Comparison of ENCODE assay signal across 8 cellular contexts in genomic region chr15:99104788-99105515, GRCh38. TPM values are rescaled to one million over a fixed set of nuclear protein-coding genes. Genes with fewer than 3 reads are reported as not detected.
A peak's percentile ranks its signal among the peaks of the same experiment; 100 is the strongest.
DNase-seq lines count a peak whose midpoint lies in the region; ATAC-seq and TF ChIP-seq lines count a peak whose summit lies in the region.

SYNM (plus strand) TSS chr15:99105080; CDS start chr15:99105200, 120 bp downstream.

- H3K9me3 ChIP-seq in fibroblast of lung (ENCODE audit: control insufficient read depth, insufficient read depth, low read depth, low read length): no peaks in the 10 kb centered on the region
- H3K9me3 ChIP-seq in muscle layer of colon (ENCODE audit: low read length): no peaks in the 10 kb centered on the region

- TF ChIP-seq CTCF in AG04449 (IDR thresholded peaks at IDR 0.05; ENCODE audit: insufficient read depth, low read length, missing control alignments) (peak; percentile 67), GM13977 (IDR thresholded peaks at IDR 0.05; ENCODE audit: extremely low read depth, insufficient read depth, missing control alignments) (peak; percentile 82), fibroblast of lung (conservative IDR thresholded peaks at IDR 0.05 in 1 of 2, IDR thresholded peaks at IDR 0.05 in 1 of 2; ENCODE audit: low read depth in 1 of 2, low read length in 2 of 2) (peak in 1 of 2 donors; percentile 41)

- H3K27me3 ChIP-seq in fibroblast of lung (ENCODE audit: control insufficient read depth, insufficient read depth, low read length) (peaks cover 3% of the 10 kb centered on the region), muscle layer of colon (ENCODE audit: control insufficient read depth in 1 of 2, insufficient read depth in 2 of 2, low read length in 2 of 2) (no peaks in the 10 kb centered on the region)

- peak within 1 kb of the TSS; percentile 75 for H3K4me2 ChIP-seq in fibroblast of lung (ENCODE audit: extremely low read depth, insufficient read depth, low read length)

- no peak within 1 kb of the TSS for H3K27ac Mint-ChIP-seq in activated CD8-positive, alpha-beta T cell treated with anti-CD3 and anti-CD28 coated beads, Interleukin-2, amount 10 ng/mL, durations not matched to agents 7 days and 5 days

- H3K4me3 ChIP-seq in AG04449 (ENCODE audit: low read depth, low read length): peak within 1 kb of the TSS; percentile 64
- peak within 1 kb of the TSS; percentile 53 to 60 (median 56) for H3K4me3 ChIP-seq in fibroblast of lung (replicated peaks in 1 of 4; ENCODE audit: control extremely low read depth in 1 of 4, insufficient read depth in 1 of 4, low read depth in 3 of 4, low read length in 4 of 4)
- H3K4me3 ChIP-seq in muscle layer of colon (ENCODE audit: low read depth in 1 of 2, low read length in 2 of 2): peak within 1 kb of the TSS; percentile 65 to 95

- H4K20me1 ChIP-seq in fibroblast of lung (ENCODE audit: control insufficient read depth, extremely low read depth, insufficient read depth, low read length): no peaks in the 10 kb centered on the region

- POLR2A ChIA-PET in AG04449 (lab: Yijun Ruan, JAX): interaction anchor here (0.6 to 1.6 kb wide), 2 partner anchors 18 to 146 kb away, joined by 3 to 7 read pairs; no protein-coding TSS in a partner anchor
- POLR2A ChIA-PET in activated CD8-positive, alpha-beta T cell treated with anti-CD3 and anti-CD28 coated beads, Interleukin-2, amount 10 ng/mL, durations not matched to agents 7 days and 5 days (lab: Charles Lee): no interaction called here

- DNase-seq in AG04449 (ENCODE audit: low read depth, low spot score) (no peak), GM13977 (ENCODE audit: low spot score) (peak; percentile 95), NCI-H2081 treated with DMSO at 0.1 percent for 48 hours (lab: John Stamatoyannopoulos, UW) (peak; percentile 15), fibroblast of lung (ENCODE audit: low read depth in 2 of 2) (peak; percentile 63 to 78)
- peak; percentile 29 for DNase-seq in activated CD8-positive, alpha-beta T cell treated with anti-CD3 and anti-CD28 coated beads, Interleukin-2, amount 10 ng/mL, durations not matched to agents 7 days and 5 days

- H3K4me3 Mint-ChIP-seq in activated CD8-positive, alpha-beta T cell treated with anti-CD3 and anti-CD28 coated beads, Interleukin-2, amount 10 ng/mL, durations not matched to agents 7 days and 5 days: peak within 1 kb of the TSS; percentile 59

- ATAC-seq in HG02870 (IDR thresholded peaks at IDR 0.05; ENCODE audit: unreplicated experiment): peak; percentile 33
- ATAC-seq in activated CD8-positive, alpha-beta T cell treated with anti-CD3 and anti-CD28 coated beads, Interleukin-2, amount 10 ng/mL, durations not matched to agents 7 days and 5 days: peak; percentile 50

- H3K36me3 Mint-ChIP-seq in activated CD8-positive, alpha-beta T cell treated with anti-CD3 and anti-CD28 coated beads, Interleukin-2, amount 10 ng/mL, durations not matched to agents 7 days and 5 days (ENCODE audit: low read depth): no peaks in the 10 kb centered on the region

- no peaks in the 10 kb centered on the region for H3K9me3 Mint-ChIP-seq in activated CD8-positive, alpha-beta T cell treated with anti-CD3 and anti-CD28 coated beads, Interleukin-2, amount 10 ng/mL, durations not matched to agents 7 days and 5 days (ENCODE audit: insufficient read depth)

- CTCF ChIA-PET in AG04449 (lab: Yijun Ruan, JAX): interaction anchor here (0.6 to 11.3 kb wide), 27 partner anchors 10 to 675 kb away, joined by 3 to 196 read pairs (median 5); no protein-coding TSS in a partner anchor
- CTCF ChIA-PET in activated CD8-positive, alpha-beta T cell treated with anti-CD3 and anti-CD28 coated beads, Interleukin-2, amount 10 ng/mL, durations not matched to agents 7 days and 5 days (lab: Charles Lee): interaction anchor here (0.7 to 2.0 kb wide), 15 partner anchors 11 to 599 kb away, joined by 3 to 11 read pairs (median 5); no protein-coding TSS in a partner anchor

- H3K4me1 ChIP-seq in fibroblast of lung (ENCODE audit: control insufficient read depth, extremely low read depth, insufficient read depth, low read length) (no peaks in the 10 kb centered on the region), muscle layer of colon (ENCODE audit: insufficient read depth, low read length) (peaks cover 17% of the 10 kb centered on the region)

- H2AFZ ChIP-seq in fibroblast of lung (ENCODE audit: low read length): peak within 1 kb of the TSS; percentile 74

- no peaks in the 10 kb centered on the region for H3K36me3 ChIP-seq in fibroblast of lung (ENCODE audit: control insufficient read depth, insufficient read depth, low read length)
- peaks cover 15% of the 10 kb centered on the region for H3K36me3 ChIP-seq in muscle layer of colon (ENCODE audit: insufficient read depth, low read length)

- H3K27ac ChIP-seq in fibroblast of lung (ENCODE audit: insufficient read depth, low read length) (peak within 1 kb of the TSS; percentile 71), muscle layer of colon (ENCODE audit: low read depth, low read length) (peak within 1 kb of the TSS; percentile 88), temporal lobe (ENCODE audit: low read depth, low read length) (peak within 1 kb of the TSS; percentile 56)

- in situ Hi-C loops in GM13977 (cut with MboI; ENCODE audit: low pct_unique_long_range_greater_than_20kb, low sequenced_read_pairs, unreplicated experiment): loop anchor here (10.0 kb wide), 1 partner anchor 110 kb away; no protein-coding TSS in a partner anchor

- peak within 1 kb of the TSS; percentile 67 for H3K9ac ChIP-seq in fibroblast of lung (ENCODE audit: insufficient read depth, low read length)
- peak within 1 kb of the TSS; percentile 69 for H3K9ac ChIP-seq in muscle layer of colon (ENCODE audit: low read length)

- peaks cover 54% of the 10 kb centered on the region for H3K27me3 Mint-ChIP-seq in activated CD8-positive, alpha-beta T cell treated with anti-CD3 and anti-CD28 coated beads, Interleukin-2, amount 10 ng/mL, durations not matched to agents 7 days and 5 days (ENCODE audit: low read depth)

- peaks cover 28% of the 10 kb centered on the region for H3K4me1 Mint-ChIP-seq in activated CD8-positive, alpha-beta T cell treated with anti-CD3 and anti-CD28 coated beads, Interleukin-2, amount 10 ng/mL, durations not matched to agents 7 days and 5 days (ENCODE audit: low read depth)

- no peaks in the 10 kb centered on the region for H3K79me2 ChIP-seq in fibroblast of lung (ENCODE audit: control insufficient read depth, insufficient read depth, low read length)

RNA-seq across cellular contexts. Expression of gene SYNM, which starts in this region (rescaled TPM):
- total RNA-seq in activated CD8-positive, alpha-beta T cell treated with anti-CD3 and anti-CD28 coated beads, Interleukin-2, amount 10 ng/mL, durations not matched to agents 7 days and 5 days: under 1 TPM; 0.18 to 0.29 TPM
- total RNA-seq in fibroblast of lung: 4.4 and 8.6 TPM in 2 replicates
- polyA plus RNA-seq in fibroblast of lung: 1.8 and 4.3 TPM in 2 replicates
- polyA plus RNA-seq in fibroblast of lung (2012): 3.9 and 8.0 TPM in 2 replicates
- 4.8 and 8.4 TPM in 2 replicates for polyA minus RNA-seq in fibroblast of lung (ENCODE audit: low replicate concordance)
- 14.0 TPM for total RNA-seq in temporal lobe

Comparison
In these comparisons a context has a peak if more than half of its experiments do, and no peak if none do; other contexts are left out.
1. Peak in DNase-seq and ATAC-seq in activated CD8-positive, alpha-beta T cell treated with anti-CD3 and anti-CD28 coated beads, Interleukin-2, amount 10 ng/mL, durations not matched to agents 7 days and 5 days; RNA of the gene not detected or under 1 TPM.